ENCODE assay signal across 2 cellular contexts in genomic region chr2:199902486-199903110, GRCh38.
TF ChIP-seq lines count a peak whose summit lies in the region.

No MANE protein-coding gene starts in this region.

TF ChIP-seq in liver, 16 proteins besides CTCF, POLR2A, EP300 and RAD21:
- TF ChIP-seq TAF1 (conservative IDR thresholded peaks at IDR 0.05) (no peak), NR2F2 (IDR thresholded peaks at IDR 0.05) (peak; percentile 48)

TF ChIP-seq in HepG2, 621 proteins besides CTCF, POLR2A, EP300 and RAD21:
- TF ChIP-seq ZNF775 (CRISPR knock-in tag; IDR thresholded peaks at IDR 0.05; ENCODE audit: borderline replicate concordance) (no peak), MTA3 (CRISPR knock-in tag; IDR thresholded peaks at IDR 0.05) (no peak), SMC3 (IDR thresholded peaks at IDR 0.05; ENCODE audit: low read length) (no peak), IRF2 (CRISPR knock-in tag; IDR thresholded peaks at IDR 0.05) (no peak), TP53 (CRISPR knock-in tag; conservative IDR thresholded peaks at IDR 0.05) (no peak), REXO4 (CRISPR knock-in tag; IDR thresholded peaks at IDR 0.05; ENCODE audit: borderline replicate concordance) (no peak), ZNF430 (CRISPR knock-in tag; IDR thresholded peaks at IDR 0.05) (no peak), PREB (CRISPR knock-in tag; IDR thresholded peaks at IDR 0.05) (no peak), ZNF713 (CRISPR knock-in tag; IDR thresholded peaks at IDR 0.05) (no peak), CEBPB (IDR thresholded peaks at IDR 0.05; ENCODE audit: borderline replicate concordance, low read depth, low read length) (no peak), ATF6 (CRISPR knock-in tag; conservative IDR thresholded peaks at IDR 0.05) (no peak)
TF ChIP-seq in HepG2: peak in this region for 0.
